In genomic region chr10:97796651-97797050, GRCh38 we compare ENCODE assay signal across 16 cellular contexts. TPM values are rescaled to one million over a fixed set of nuclear protein-coding genes. Genes with fewer than 3 reads are reported as not detected.
DNase-seq lines count a peak whose midpoint lies in the region; ATAC-seq, FAIRE-seq and TF ChIP-seq lines count a peak whose summit lies in the region.
"Had no signal": no experiment of that assay in that cellular context is flagged by ENCODE, and none has a peak within 500 bp of the region (broad histone marks: within the 10 kb centered on the region; RNA-seq: fewer than 3 reads in every experiment).

No MANE protein-coding gene starts in this region.

- TF ChIP-seq CTCF in upper lobe of right lung (IDR thresholded peaks at IDR 0.05), result no peak

- FAIRE-seq in small intestine (lab: Jason Lieb, UNC), result no peak
- FAIRE-seq: GM12878 had no signal

- intact Hi-C loops in upper lobe of right lung (cut with DNase I), result no loop called here

- H3K4me1 ChIP-seq in small intestine (ENCODE audit: control insufficient read depth in 2 of 2, insufficient read depth in 1 of 2, low read depth in 1 of 2, low read length in 1 of 2) (no peaks in the 10 kb centered on the region), upper lobe of right lung (no peaks in the 10 kb centered on the region)
- H3K4me1 ChIP-seq: neural progenitor cell had no signal

- H3K9me3 Mint-ChIP-seq in activated CD8-positive, alpha-beta memory T cell treated with anti-CD3 and anti-CD28 coated beads, Interleukin-2, amount 10 ng/mL, durations not matched to agents 7 days and 5 days (ENCODE audit: low read depth), result peaks cover 4% of the 10 kb centered on the region
- peaks cover 9% of the 10 kb centered on the region for H3K9me3 Mint-ChIP-seq in activated naive CD8-positive, alpha-beta T cell treated with anti-CD3 and anti-CD28 coated beads, Interleukin-2, amount 10 ng/mL, durations not matched to agents 7 days and 5 days

- no peaks in the 10 kb centered on the region for H3K27me3 ChIP-seq in small intestine (ENCODE audit: control insufficient read depth in 2 of 2, insufficient read depth in 2 of 2, low read length in 2 of 2)
- H3K27me3 ChIP-seq in upper lobe of right lung, result no peaks in the 10 kb centered on the region
- H3K27me3 ChIP-seq: neural progenitor cell had no signal

- no peak overlapping the region for H3K27ac ChIP-seq in small intestine (ENCODE audit: low read depth in 1 of 2, low read length in 1 of 2)
- H3K27ac ChIP-seq in upper lobe of right lung, result no peak overlapping the region
- H3K27ac ChIP-seq: neural progenitor cell had no signal

- no peak overlapping the region for H3K4me3 ChIP-seq in small intestine (ENCODE audit: low read depth in 1 of 2, low read length in 2 of 2)
- H3K4me3 ChIP-seq in upper lobe of right lung, result no peak overlapping the region
- H3K4me3 ChIP-seq: GM12878, GM23338, neural progenitor cell, smooth muscle cell had no signal

- peak; percentile 92 for ATAC-seq in activated CD8-positive, alpha-beta memory T cell treated with anti-CD3 and anti-CD28 coated beads, Interleukin-2, amount 10 ng/mL, durations not matched to agents 7 days and 5 days
- peak; percentile 93 for ATAC-seq in activated naive CD8-positive, alpha-beta T cell treated with anti-CD3 and anti-CD28 coated beads, Interleukin-2, amount 10 ng/mL, durations not matched to agents 7 days and 5 days (ENCODE audit: low read depth)
- ATAC-seq in GM21360 (IDR thresholded peaks at IDR 0.05; ENCODE audit: unreplicated experiment), result no peak
- ATAC-seq in upper lobe of right lung, result no peak
- ATAC-seq: esophagus mucosa, GM12878 had no signal

- H3K4me3 Mint-ChIP-seq in activated CD8-positive, alpha-beta memory T cell treated with anti-CD3 and anti-CD28 coated beads, Interleukin-2, amount 10 ng/mL, durations not matched to agents 7 days and 5 days, result peak overlapping the region; percentile 66
- H3K4me3 Mint-ChIP-seq in activated naive CD8-positive, alpha-beta T cell treated with anti-CD3 and anti-CD28 coated beads, Interleukin-2, amount 10 ng/mL, durations not matched to agents 7 days and 5 days, result peak overlapping the region; percentile 83
- H3K4me3 Mint-ChIP-seq: GM23338, neural progenitor cell had no signal

- peaks cover 31% of the 10 kb centered on the region for H3K4me1 Mint-ChIP-seq in activated CD8-positive, alpha-beta memory T cell treated with anti-CD3 and anti-CD28 coated beads, Interleukin-2, amount 10 ng/mL, durations not matched to agents 7 days and 5 days
- H3K4me1 Mint-ChIP-seq in activated naive CD8-positive, alpha-beta T cell treated with anti-CD3 and anti-CD28 coated beads, Interleukin-2, amount 10 ng/mL, durations not matched to agents 7 days and 5 days, result peaks cover 37% of the 10 kb centered on the region
- H3K4me1 Mint-ChIP-seq: neural progenitor cell had no signal

- in situ Hi-C loops in SK-MEL-5 (cut with HindIII; ENCODE audit: low pct_unique_long_range_greater_than_20kb, low sequenced_read_pairs), result no loop called here

- no peaks in the 10 kb centered on the region for H3K27me3 Mint-ChIP-seq in activated CD8-positive, alpha-beta memory T cell treated with anti-CD3 and anti-CD28 coated beads, Interleukin-2, amount 10 ng/mL, durations not matched to agents 7 days and 5 days
- H3K27me3 Mint-ChIP-seq in activated naive CD8-positive, alpha-beta T cell treated with anti-CD3 and anti-CD28 coated beads, Interleukin-2, amount 10 ng/mL, durations not matched to agents 7 days and 5 days, result no peaks in the 10 kb centered on the region

- CTCF ChIA-PET in activated CD8-positive, alpha-beta memory T cell treated with anti-CD3 and anti-CD28 coated beads, Interleukin-2, amount 10 ng/mL, durations not matched to agents 7 days and 5 days (lab: Charles Lee), result interaction anchor here (0.6 to 11.9 kb wide), 5 partner anchors 46 to 119 kb away, joined by 3 to 288 read pairs (median 4); partner anchors contain the start of gene GOLGA7B

- DNase-seq in activated CD8-positive, alpha-beta memory T cell treated with anti-CD3 and anti-CD28 coated beads, Interleukin-2, amount 10 ng/mL, durations not matched to agents 7 days and 5 days, result peak; percentile 78
- DNase-seq in activated CD8-positive, alpha-beta memory T cell treated with anti-CD3 and anti-CD28 coated beads, Interleukin-2, amount 50 U/mL, for 48 hours, result no peak
- DNase-seq in SK-MEL-5 (ENCODE audit: low read depth, low spot score) (peak; percentile 38), small intestine (peak; percentile 51), SHP77 treated with DMSO at 0.1 percent for 48 hours (lab: John Stamatoyannopoulos, UW) (no peak), upper lobe of right lung (no peak)
- DNase-seq in activated naive CD8-positive, alpha-beta T cell treated with anti-CD3 and anti-CD28 coated beads, Interleukin-2, amount 10 ng/mL, durations not matched to agents 7 days and 5 days, result no peak
- DNase-seq: DMS53, NCI-H226 had no signal

- no peaks in the 10 kb centered on the region for H3K36me3 ChIP-seq in small intestine (ENCODE audit: control insufficient read depth in 2 of 2, insufficient read depth in 2 of 2, low read length in 2 of 2)
- no peaks in the 10 kb centered on the region for H3K36me3 ChIP-seq in upper lobe of right lung
- H3K36me3 ChIP-seq: neural progenitor cell had no signal

- H3K36me3 Mint-ChIP-seq in activated CD8-positive, alpha-beta memory T cell treated with anti-CD3 and anti-CD28 coated beads, Interleukin-2, amount 10 ng/mL, durations not matched to agents 7 days and 5 days, result peaks cover 13% of the 10 kb centered on the region
- H3K36me3 Mint-ChIP-seq in activated naive CD8-positive, alpha-beta T cell treated with anti-CD3 and anti-CD28 coated beads, Interleukin-2, amount 10 ng/mL, durations not matched to agents 7 days and 5 days, result peaks cover 18% of the 10 kb centered on the region
- H3K36me3 Mint-ChIP-seq: neural progenitor cell had no signal

- H3K9me3 ChIP-seq in small intestine (ENCODE audit: control insufficient read depth, low read depth), result no peaks in the 10 kb centered on the region
- H3K9me3 ChIP-seq in upper lobe of right lung, result no peaks in the 10 kb centered on the region

- POLR2A ChIA-PET in activated naive CD8-positive, alpha-beta T cell treated with anti-CD3 and anti-CD28 coated beads, Interleukin-2, amount 10 ng/mL, durations not matched to agents 7 days and 5 days (lab: Charles Lee), result interaction anchor here (0.6 to 4.4 kb wide), 6 partner anchors 53 to 383 kb away, joined by 3 to 48 read pairs (median 5); partner anchors contain the start of genes GOLGA7B, MORN4 and PI4K2A

- peak overlapping the region; percentile 90 for H3K27ac Mint-ChIP-seq in activated CD8-positive, alpha-beta memory T cell treated with anti-CD3 and anti-CD28 coated beads, Interleukin-2, amount 10 ng/mL, durations not matched to agents 7 days and 5 days
- H3K27ac Mint-ChIP-seq in activated naive CD8-positive, alpha-beta T cell treated with anti-CD3 and anti-CD28 coated beads, Interleukin-2, amount 10 ng/mL, durations not matched to agents 7 days and 5 days, result peak overlapping the region; percentile 97
- H3K27ac Mint-ChIP-seq: GM23338, neural progenitor cell had no signal

- WGBS in small intestine, 3 donors, result 30 to 53% (median 33%) methylated on average over 3 of the region's 3 CpGs

RNA-seq across cellular contexts. Expression of gene SFRP5, which starts 24.9 kb away (rescaled TPM):
- total RNA-seq in activated CD8-positive, alpha-beta memory T cell treated with anti-CD3 and anti-CD28 coated beads, Interleukin-2, amount 10 ng/mL, durations not matched to agents 7 days and 5 days, result not detected
- 0.08 and 0.21 TPM in 2 replicates for total RNA-seq in SK-MEL-5 (2014; rRNA removed; shearing (Covaris generic))
- polyA plus RNA-seq in SK-MEL-5 (2015; cell fraction: cytosol; rRNA removed), result 0.32 and 1.2 TPM in 2 replicates
- polyA plus RNA-seq in SK-MEL-5 (2015; cell fraction: nucleus; rRNA removed), result not detected in 2 replicates
- total RNA-seq in activated naive CD8-positive, alpha-beta T cell treated with anti-CD3 and anti-CD28 coated beads, Interleukin-2, amount 10 ng/mL, durations not matched to agents 7 days and 5 days, result under 1 TPM; 0.22 to 0.23 TPM
- 100 to 1,000 TPM in 1 of 3 donors, 10 to 100 TPM in 2; 41.7 to 110 (median 65.9) TPM for polyA plus RNA-seq in small intestine
- 3.0 TPM for total RNA-seq in upper lobe of right lung
- total RNA-seq: esophagus mucosa, GM12878, smooth muscle cell had no signal
- polyA plus RNA-seq: AG04450, GM12878 had no signal

RNA-seq across cellular contexts. Expression of gene GOLGA7B, which starts 53.0 kb away (rescaled TPM):
- total RNA-seq in activated CD8-positive, alpha-beta memory T cell treated with anti-CD3 and anti-CD28 coated beads, Interleukin-2, amount 10 ng/mL, durations not matched to agents 7 days and 5 days, result 1 to 10 TPM; 1.5 to 4.3 TPM
- total RNA-seq in SK-MEL-5 (2014; rRNA removed; shearing (Covaris generic)), result 14.9 and 15.8 TPM in 2 replicates
- 23.3 and 35.4 TPM in 2 replicates for polyA plus RNA-seq in SK-MEL-5 (2015; cell fraction: cytosol; rRNA removed)
- 62.5 and 83.1 TPM in 2 replicates for polyA plus RNA-seq in SK-MEL-5 (2015; cell fraction: nucleus; rRNA removed)
- total RNA-seq in activated naive CD8-positive, alpha-beta T cell treated with anti-CD3 and anti-CD28 coated beads, Interleukin-2, amount 10 ng/mL, durations not matched to agents 7 days and 5 days, result 10 to 100 TPM; 10.8 to 12.0 TPM
- polyA plus RNA-seq in small intestine, result 1 to 10 TPM; 3.6 to 5.3 (median 4.3) TPM
- 0.98 TPM for total RNA-seq in upper lobe of right lung
- total RNA-seq: GM12878, smooth muscle cell had no signal
- polyA plus RNA-seq: AG04450, smooth muscle cell had no signal

RNA-seq across cellular contexts. Expression of gene ZFYVE27, which starts 59.7 kb away (rescaled TPM):
- total RNA-seq in activated CD8-positive, alpha-beta memory T cell treated with anti-CD3 and anti-CD28 coated beads, Interleukin-2, amount 10 ng/mL, durations not matched to agents 7 days and 5 days, result 10 to 100 TPM; 31.4 to 32.8 TPM
- total RNA-seq in SK-MEL-5 (2014; rRNA removed; shearing (Covaris generic)), result 27.5 and 27.9 TPM in 2 replicates
- 31.2 and 37.8 TPM in 2 replicates for polyA plus RNA-seq in SK-MEL-5 (2015; cell fraction: cytosol; rRNA removed)
- 103 and 110 TPM in 2 replicates for polyA plus RNA-seq in SK-MEL-5 (2015; cell fraction: nucleus; rRNA removed)
- total RNA-seq in activated naive CD8-positive, alpha-beta T cell treated with anti-CD3 and anti-CD28 coated beads, Interleukin-2, amount 10 ng/mL, durations not matched to agents 7 days and 5 days, result 10 to 100 TPM; 36.9 to 43.4 TPM
- 10 to 100 TPM; 21.6 to 30.7 (median 28.6) TPM for polyA plus RNA-seq in small intestine
- 29.4 TPM for total RNA-seq in upper lobe of right lung

Comparison
In these comparisons a context has a peak if more than half of its experiments do, and no peak if none do; other contexts are left out.
1. DNase-seq: peak in activated CD8-positive, alpha-beta memory T cell treated with anti-CD3 and anti-CD28 coated beads, Interleukin-2, amount 10 ng/mL, durations not matched to agents 7 days and 5 days (single experiment), SK-MEL-5 (single experiment) and small intestine (single experiment); none in activated CD8-positive, alpha-beta memory T cell treated with anti-CD3 and anti-CD28 coated beads, Interleukin-2, amount 50 U/mL, for 48 hours (single experiment), activated naive CD8-positive, alpha-beta T cell treated with anti-CD3 and anti-CD28 coated beads, Interleukin-2, amount 10 ng/mL, durations not matched to agents 7 days and 5 days (single experiment), SHP77 treated with DMSO at 0.1 percent for 48 hours (single experiment) and upper lobe of right lung (single experiment).
2. ATAC-seq: peak in activated CD8-positive, alpha-beta memory T cell treated with anti-CD3 and anti-CD28 coated beads, Interleukin-2, amount 10 ng/mL, durations not matched to agents 7 days and 5 days (single experiment) and activated naive CD8-positive, alpha-beta T cell treated with anti-CD3 and anti-CD28 coated beads, Interleukin-2, amount 10 ng/mL, durations not matched to agents 7 days and 5 days (single experiment); none in GM21360 (single experiment) and upper lobe of right lung (single experiment).